In genomic region chr5:179817071-179817840, GRCh38 we compare ENCODE assay signal across 8 cellular contexts. TPM values are rescaled to one million over a fixed set of nuclear protein-coding genes. Genes with fewer than 3 reads are reported as not detected.
DNase-seq lines count a peak whose midpoint lies in the region; ATAC-seq, FAIRE-seq and TF ChIP-seq lines count a peak whose summit lies in the region.

No MANE protein-coding gene starts in this region.

- peaks cover 3 to 4% of the 10 kb centered on the region in 2 experiments for H3K36me3 ChIP-seq in keratinocyte (ENCODE audit: control insufficient read depth in 2 of 2, extremely low read depth in 1 of 2, insufficient read depth in 2 of 2, low read length in 2 of 2)

- peaks cover 31% of the 10 kb centered on the region for H3K4me1 ChIP-seq in keratinocyte (ENCODE audit: control insufficient read depth, extremely low read depth, insufficient read depth, low read length)

- TF ChIP-seq CTCF in astrocyte of the spinal cord (IDR thresholded peaks at IDR 0.05; ENCODE audit: low read depth, low read length) (no peak), keratinocyte (optimal IDR thresholded peaks at IDR 0.05 in 1 of 3, IDR thresholded peaks at IDR 0.05 in 1 of 3, conservative IDR thresholded peaks at IDR 0.05 in 1 of 3; ENCODE audit: extremely low read depth in 1 of 3, insufficient read depth in 2 of 3, low read length in 3 of 3) (no peak)

- H3K4me2 ChIP-seq in keratinocyte (ENCODE audit: control insufficient read depth, extremely low read depth, insufficient read depth, low read depth, low read length), result peak overlapping the region; percentile 6

- H3K27me3 ChIP-seq in keratinocyte (ENCODE audit: control insufficient read depth, extremely low read depth, insufficient read depth, low read length), result no peaks in the 10 kb centered on the region

- peaks cover 14% of the 10 kb centered on the region for H3K79me2 ChIP-seq in keratinocyte (ENCODE audit: control insufficient read depth, insufficient read depth, low read length)

- DNase-seq in GM19238 (ENCODE audit: insufficient read length, low spot score), result peak; percentile 16
- DNase-seq in astrocyte of the spinal cord (ENCODE audit: low read depth, low spot score), result no peak
- no peak for DNase-seq in keratinocyte (ENCODE audit: low read depth, low spot score)

- dilution Hi-C loops in keratinocyte (cut with MboI; ENCODE audit: extremely low pct_ligation_motif_present, low sequenced_read_pairs), result no loop called here

- peak overlapping the region; percentile 22 for H3K9ac ChIP-seq in keratinocyte (ENCODE audit: control insufficient read depth, extremely low read depth, insufficient read depth, low read length)

- peak overlapping the region; percentile 31 for H3K4me3 ChIP-seq in astrocyte of the spinal cord (ENCODE audit: low read depth, low read length)
- no peak overlapping the region for H3K4me3 ChIP-seq in keratinocyte (ENCODE audit: control insufficient read depth in 2 of 3, extremely low read depth in 1 of 3, insufficient read depth in 2 of 3, low read depth in 1 of 3, low read length in 3 of 3)

- H2AFZ ChIP-seq in keratinocyte (ENCODE audit: control insufficient read depth, low read length), result no peak overlapping the region

- H3K36me3 Mint-ChIP-seq in stimulated activated memory B cell treated with anti-CD40 and anti-IgM and Interleukin-4, amounts not matched to agents 10 μg/mL and 1 μg/mL and 100 μg/mL, for 72 hours, result peaks cover 16% of the 10 kb centered on the region

- peak overlapping the region; percentile 69 for H3K4me3 Mint-ChIP-seq in stimulated activated memory B cell treated with anti-CD40 and anti-IgM and Interleukin-4, amounts not matched to agents 10 μg/mL and 1 μg/mL and 100 μg/mL, for 72 hours

- ATAC-seq in stimulated activated memory B cell treated with anti-CD40 and anti-IgM and Interleukin-4, amounts not matched to agents 10 μg/mL and 1 μg/mL and 100 μg/mL, for 72 hours, result no peak
- ATAC-seq in HG03354 (IDR thresholded peaks at IDR 0.05; ENCODE audit: poor library complexity, severe bottlenecking, unreplicated experiment), result no peak
- ATAC-seq in GM19035 (IDR thresholded peaks at IDR 0.05; ENCODE audit: unreplicated experiment), result no peak
- ATAC-seq in HG03520 (IDR thresholded peaks at IDR 0.05; ENCODE audit: unreplicated experiment), result no peak
- no peak for ATAC-seq in GM18511 (IDR thresholded peaks at IDR 0.05; ENCODE audit: unreplicated experiment)

- no peaks in the 10 kb centered on the region for H3K9me3 Mint-ChIP-seq in stimulated activated memory B cell treated with anti-CD40 and anti-IgM and Interleukin-4, amounts not matched to agents 10 μg/mL and 1 μg/mL and 100 μg/mL, for 72 hours

- H3K4me1 Mint-ChIP-seq in stimulated activated memory B cell treated with anti-CD40 and anti-IgM and Interleukin-4, amounts not matched to agents 10 μg/mL and 1 μg/mL and 100 μg/mL, for 72 hours, result peaks cover 41% of the 10 kb centered on the region

- H3K9me3 ChIP-seq in keratinocyte (ENCODE audit: control insufficient read depth, low read depth, low read length), result no peaks in the 10 kb centered on the region

- H3K27ac ChIP-seq in keratinocyte (ENCODE audit: control insufficient read depth, insufficient read depth, low read length), result no peak overlapping the region

- peak overlapping the region; percentile 98 for H3K27ac Mint-ChIP-seq in stimulated activated memory B cell treated with anti-CD40 and anti-IgM and Interleukin-4, amounts not matched to agents 10 μg/mL and 1 μg/mL and 100 μg/mL, for 72 hours

- H3K9me1 ChIP-seq in keratinocyte (ENCODE audit: control insufficient read depth, extremely low read depth, insufficient read depth, low read length), result no peaks in the 10 kb centered on the region

- peaks cover 5% of the 10 kb centered on the region for H4K20me1 ChIP-seq in keratinocyte (ENCODE audit: control insufficient read depth, extremely low read depth, insufficient read depth, low read length)

- no peak for FAIRE-seq in keratinocyte (lab: Jason Lieb, UNC)

- H3K27me3 Mint-ChIP-seq in stimulated activated memory B cell treated with anti-CD40 and anti-IgM and Interleukin-4, amounts not matched to agents 10 μg/mL and 1 μg/mL and 100 μg/mL, for 72 hours, result no peaks in the 10 kb centered on the region

- in situ Hi-C loops in astrocyte of the spinal cord (cut with HindIII; ENCODE audit: low sequenced_read_pairs), result no loop called here

RNA-seq across cellular contexts. Expression of gene SQSTM1, which starts 3.4 kb away (rescaled TPM):
- polyA plus RNA-seq in keratinocyte, result 75.7 to 170 TPM (median 116 TPM) in 3 replicates
- polyA plus RNA-seq in keratinocyte (2011; ENCODE audit: low read depth), result 213 TPM
- 114 and 159 TPM in 2 replicates for polyA plus RNA-seq in keratinocyte (2011; cell fraction: cytosol; rRNA removed)
- 252 and 279 TPM in 2 replicates for polyA plus RNA-seq in keratinocyte (2011; cell fraction: nucleus; rRNA removed)
- polyA plus RNA-seq in keratinocyte (2012; ENCODE audit: low replicate concordance), result 242 and 584 TPM in 2 replicates
- polyA minus RNA-seq in keratinocyte, result 75.7 to 129 TPM (median 109 TPM) in 3 replicates
- 346 TPM for polyA minus RNA-seq in keratinocyte (2011; cell fraction: cytosol; rRNA and poly(A)+ RNA removed)
- 576 and 665 TPM in 2 replicates for polyA minus RNA-seq in keratinocyte (2011; cell fraction: nucleus; rRNA and poly(A)+ RNA removed)

RNA-seq across cellular contexts. Expression of gene MGAT4B, which starts 10.6 kb away (rescaled TPM):
- 69.8 to 173 TPM (median 89.1 TPM) in 3 replicates for polyA plus RNA-seq in keratinocyte
- 177 TPM for polyA plus RNA-seq in keratinocyte (2011; ENCODE audit: low read depth)
- 126 and 152 TPM in 2 replicates for polyA plus RNA-seq in keratinocyte (2011; cell fraction: cytosol; rRNA removed)
- 227 and 261 TPM in 2 replicates for polyA plus RNA-seq in keratinocyte (2011; cell fraction: nucleus; rRNA removed)
- polyA plus RNA-seq in keratinocyte (2012; ENCODE audit: low replicate concordance), result 106 and 109 TPM in 2 replicates
- 108 to 245 TPM (median 131 TPM) in 3 replicates for polyA minus RNA-seq in keratinocyte
- 213 TPM for polyA minus RNA-seq in keratinocyte (2011; cell fraction: cytosol; rRNA and poly(A)+ RNA removed)
- 109 and 127 TPM in 2 replicates for polyA minus RNA-seq in keratinocyte (2011; cell fraction: nucleus; rRNA and poly(A)+ RNA removed)

RNA-seq across cellular contexts. Expression of gene LTC4S, which starts 23.5 kb away (rescaled TPM):
- 0.30 TPM in 1 of 3 replicates, not detected in the others for polyA plus RNA-seq in keratinocyte
- not detected for polyA plus RNA-seq in keratinocyte (2011; ENCODE audit: low read depth)
- polyA plus RNA-seq in keratinocyte (2011; cell fraction: cytosol; rRNA removed), result 0.27 TPM in 1 of 2 replicates, not detected in the other
- polyA plus RNA-seq in keratinocyte (2011; cell fraction: nucleus; rRNA removed), result not detected in 2 replicates
- 0.32 and 0.61 TPM in 2 replicates for polyA plus RNA-seq in keratinocyte (2012; ENCODE audit: low replicate concordance)
- not detected in 3 replicates for polyA minus RNA-seq in keratinocyte
- polyA minus RNA-seq in keratinocyte (2011; cell fraction: cytosol; rRNA and poly(A)+ RNA removed), result not detected
- polyA minus RNA-seq in keratinocyte (2011; cell fraction: nucleus; rRNA and poly(A)+ RNA removed), result not detected in 2 replicates

RNA-seq across cellular contexts. Expression of gene MRNIP, which starts 41.4 kb away (rescaled TPM):
- 12.3 to 19.9 TPM (median 14.9 TPM) in 3 replicates for polyA plus RNA-seq in keratinocyte
- 10.0 TPM for polyA plus RNA-seq in keratinocyte (2011; ENCODE audit: low read depth)
- polyA plus RNA-seq in keratinocyte (2011; cell fraction: cytosol; rRNA removed), result 5.1 and 5.7 TPM in 2 replicates
- 97.9 and 116 TPM in 2 replicates for polyA plus RNA-seq in keratinocyte (2011; cell fraction: nucleus; rRNA removed)
- 10.0 and 27.9 TPM in 2 replicates for polyA plus RNA-seq in keratinocyte (2012; ENCODE audit: low replicate concordance)
- 7.6 to 12.9 TPM (median 12.3 TPM) in 3 replicates for polyA minus RNA-seq in keratinocyte
- 3.3 TPM for polyA minus RNA-seq in keratinocyte (2011; cell fraction: cytosol; rRNA and poly(A)+ RNA removed)
- 9.5 and 21.6 TPM in 2 replicates for polyA minus RNA-seq in keratinocyte (2011; cell fraction: nucleus; rRNA and poly(A)+ RNA removed)
